Comparison of ENCODE assay signal across 27 cellular contexts in genomic region chr10:3150961-3151360, GRCh38.
"Had no signal": no experiment of that assay in that cellular context is flagged by ENCODE, and none has a peak within 500 bp of the region (broad histone marks: within the 10 kb centered on the region; RNA-seq: fewer than 3 reads in every experiment).

No MANE protein-coding gene starts in this region.

- DNase-seq: activated CD4-positive, alpha-beta T cell treated with anti-CD3 and anti-CD28 coated beads for 36 hours; activated CD4-positive, alpha-beta T cell treated with anti-CD3 and anti-CD28 coated beads, Interleukin-2, amount 50 U/mL, for 1 hour; activated CD4-positive, alpha-beta T cell treated with anti-CD3 and anti-CD28 coated beads, Interleukin-2, amount 50 U/mL, for 48 hours; activated CD4-positive, CD25-positive, alpha-beta regulatory T cell; activated CD4-positive, CD25-positive, alpha-beta regulatory T cell treated with anti-CD3 and anti-CD28 coated beads, Interleukin-2, amount 50 U/mL, for 72 hours; activated CD8-positive, alpha-beta memory T cell treated with anti-CD3 and anti-CD28 coated beads for 24 hours; activated CD8-positive, alpha-beta T cell treated with anti-CD3 and anti-CD28 coated beads for 36 hours; activated gamma-delta T cell; activated naive CD4-positive, alpha-beta T cell treated with Interleukin-2 at 50 U/mL for 16 hours; activated naive CD8-positive, alpha-beta T cell treated with anti-CD3 and anti-CD28 coated beads, Interleukin-2, amount 10 ng/mL, durations not matched to agents 7 days and 5 days; activated T-cell treated with anti-CD3 and anti-CD28 coated beads, Interleukin-2, amount 50 U/mL, for 4 hours; amniotic stem cell; anterior cingulate cortex; brain microvascular endothelial cell; caudate nucleus; cortex of kidney; dermis blood vessel endothelial cell; effector CD4-positive, alpha-beta T cell; effector memory CD8-positive, alpha-beta T cell; erythroblast; foreskin keratinocyte; gastrocnemius medialis; heart right ventricle; T-helper 2 cell had no signal

- H3K27me3 ChIP-seq: brain microvascular endothelial cell, esophagus muscularis mucosa, foreskin keratinocyte, gastrocnemius medialis, heart right ventricle had no signal

- H3K4me3 Mint-ChIP-seq: activated CD4-positive, alpha-beta T cell treated with anti-CD3 and anti-CD28 coated beads for 36 hours; activated CD8-positive, alpha-beta T cell treated with anti-CD3 and anti-CD28 coated beads for 36 hours; activated naive CD4-positive, alpha-beta T cell treated with anti-CD3 and anti-CD28 coated beads, Interleukin-2, amount 50 U/mL, for 24 hours; activated naive CD8-positive, alpha-beta T cell treated with anti-CD3 and anti-CD28 coated beads, Interleukin-2, amount 10 ng/mL, durations not matched to agents 7 days and 5 days; activated T-cell treated with anti-CD3 and anti-CD28 coated beads, Interleukin-2, amount 50 U/mL, for 4 hours; activated T-helper 17 cell treated with anti-CD3 and anti-CD28 coated beads, Interleukin-2, amount 50 U/mL, for 72 hours; effector memory CD8-positive, alpha-beta T cell had no signal

- ATAC-seq: activated CD4-positive, alpha-beta T cell treated with anti-CD3 and anti-CD28 coated beads for 36 hours; activated CD8-positive, alpha-beta T cell treated with anti-CD3 and anti-CD28 coated beads for 36 hours; activated T-cell treated with anti-CD3 and anti-CD28 coated beads, Interleukin-2, amount 50 U/mL, for 4 hours; activated T-helper 17 cell treated with anti-CD3 and anti-CD28 coated beads, Interleukin-2, amount 50 U/mL, for 72 hours; effector memory CD8-positive, alpha-beta T cell; foreskin keratinocyte; gastrocnemius medialis; heart right ventricle had no signal

- H3K27ac ChIP-seq: brain microvascular endothelial cell, esophagus muscularis mucosa, foreskin keratinocyte, heart right ventricle had no signal

- H3K4me1 Mint-ChIP-seq: activated naive CD4-positive, alpha-beta T cell treated with anti-CD3 and anti-CD28 coated beads, Interleukin-2, amount 50 U/mL, for 24 hours; activated naive CD8-positive, alpha-beta T cell treated with anti-CD3 and anti-CD28 coated beads, Interleukin-2, amount 10 ng/mL, durations not matched to agents 7 days and 5 days had no signal

- H3K9me3 ChIP-seq: esophagus muscularis mucosa, gastrocnemius medialis, heart right ventricle had no signal

- H3K27ac Mint-ChIP-seq: activated CD4-positive, alpha-beta T cell treated with anti-CD3 and anti-CD28 coated beads for 36 hours; activated CD8-positive, alpha-beta T cell treated with anti-CD3 and anti-CD28 coated beads for 36 hours; activated naive CD4-positive, alpha-beta T cell treated with anti-CD3 and anti-CD28 coated beads, Interleukin-2, amount 50 U/mL, for 24 hours; activated naive CD8-positive, alpha-beta T cell treated with anti-CD3 and anti-CD28 coated beads, Interleukin-2, amount 10 ng/mL, durations not matched to agents 7 days and 5 days; activated T-helper 17 cell treated with anti-CD3 and anti-CD28 coated beads, Interleukin-2, amount 50 U/mL, for 72 hours had no signal

- H3K4me3 ChIP-seq: esophagus muscularis mucosa, gastrocnemius medialis, heart right ventricle had no signal

- H3K4me1 ChIP-seq: esophagus muscularis mucosa, foreskin keratinocyte, gastrocnemius medialis, heart right ventricle had no signal

- H3K9me3 Mint-ChIP-seq: activated CD8-positive, alpha-beta T cell treated with anti-CD3 and anti-CD28 coated beads for 36 hours; activated naive CD4-positive, alpha-beta T cell treated with anti-CD3 and anti-CD28 coated beads, Interleukin-2, amount 50 U/mL, for 24 hours; activated naive CD8-positive, alpha-beta T cell treated with anti-CD3 and anti-CD28 coated beads, Interleukin-2, amount 10 ng/mL, durations not matched to agents 7 days and 5 days; activated T-cell treated with anti-CD3 and anti-CD28 coated beads, Interleukin-2, amount 50 U/mL, for 4 hours; activated T-helper 17 cell treated with anti-CD3 and anti-CD28 coated beads, Interleukin-2, amount 50 U/mL, for 72 hours; effector memory CD8-positive, alpha-beta T cell had no signal

- H3K27me3 Mint-ChIP-seq: activated CD4-positive, alpha-beta T cell treated with anti-CD3 and anti-CD28 coated beads for 36 hours; activated CD8-positive, alpha-beta T cell treated with anti-CD3 and anti-CD28 coated beads for 36 hours; activated naive CD4-positive, alpha-beta T cell treated with anti-CD3 and anti-CD28 coated beads, Interleukin-2, amount 50 U/mL, for 24 hours; activated naive CD8-positive, alpha-beta T cell treated with anti-CD3 and anti-CD28 coated beads, Interleukin-2, amount 10 ng/mL, durations not matched to agents 7 days and 5 days; activated T-helper 17 cell treated with anti-CD3 and anti-CD28 coated beads, Interleukin-2, amount 50 U/mL, for 72 hours; effector memory CD8-positive, alpha-beta T cell had no signal
